In the genomic region with DNA sequence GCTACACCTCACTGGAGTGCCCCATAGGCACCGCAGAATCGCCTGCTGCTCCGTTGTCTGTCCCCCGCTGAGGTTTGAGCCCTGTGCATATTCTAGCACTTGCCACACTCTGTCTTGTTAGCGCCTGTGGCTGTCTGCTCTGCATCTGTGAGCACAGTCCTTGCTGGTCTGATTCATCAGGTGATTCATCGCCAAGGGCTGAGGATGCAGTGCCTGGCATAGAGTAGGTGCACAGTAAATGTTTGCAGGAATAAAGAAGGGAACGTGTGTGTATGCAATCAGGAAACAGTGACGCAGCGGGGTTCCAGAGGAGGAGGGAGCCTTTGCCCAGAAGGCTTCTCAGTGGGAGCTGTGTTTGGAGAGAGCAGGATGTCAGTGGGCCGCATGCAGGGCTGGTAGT, we compare ENCODE assay signal across 10 cellular contexts.
A peak's percentile ranks its signal among the peaks of the same experiment; 100 is the strongest.
DNase-seq lines count a peak whose midpoint lies in the region; ATAC-seq and TF ChIP-seq lines count a peak whose summit lies in the region.
"Had no signal": no experiment of that assay in that cellular context is flagged by ENCODE, and none has a peak within 500 bp of the region (broad histone marks: within the 10 kb centered on the region; RNA-seq: fewer than 3 reads in every experiment).

No MANE protein-coding gene starts in this region.

- H2AFZ ChIP-seq in mammary epithelial cell (ENCODE audit: low read depth, low read length), result peak overlapping the region; percentile 35

- no peaks in the 10 kb centered on the region for H3K36me3 ChIP-seq in mammary epithelial cell (ENCODE audit: insufficient read depth, low read length)
- H3K36me3 ChIP-seq: prostate gland had no signal

- H3K79me2 ChIP-seq in mammary epithelial cell (ENCODE audit: insufficient read depth, low read length), result no peaks in the 10 kb centered on the region

- ATAC-seq in HG03045 (IDR thresholded peaks at IDR 0.05; ENCODE audit: unreplicated experiment), result no peak

- WGBS in mammary epithelial cell (ENCODE audit: low coverage, missing lambda C conversion rate), result 10% methylated on average over 10 of the region's 10 CpGs

- DNase-seq in EH (ENCODE audit: low read depth), result peak; percentile 96
- DNase-seq in NCI-H1417 treated with DMSO at 0.1 percent for 48 hours (lab: John Stamatoyannopoulos, UW), result peak; percentile 86
- DNase-seq in mammary epithelial cell, result peak; percentile 97
- DNase-seq in middle frontal gyrus (ENCODE audit: extremely low spot score, low spot score), result peak; percentile 36
- DNase-seq in DMS53 (lab: John Stamatoyannopoulos, UW), result no peak
- no peak for DNase-seq in activated naive CD4-positive, alpha-beta T cell treated with anti-CD3 and anti-CD28 coated beads for 36 hours
- no peak for DNase-seq in NCI-H526 treated with DMSO at 0.1 percent for 48 hours (lab: John Stamatoyannopoulos, UW)
- DNase-seq: activated naive CD8-positive, alpha-beta T cell treated with anti-CD3 and anti-CD28 coated beads, Interleukin-2, amount 10 ng/mL, durations not matched to agents 7 days and 5 days had no signal

- CTCF ChIA-PET in mammary epithelial cell (lab: Charles Lee; ENCODE audit: low non-redundant PET), result no interaction called here
- CTCF ChIA-PET in activated naive CD4-positive, alpha-beta T cell treated with anti-CD3 and anti-CD28 coated beads for 36 hours (lab: Charles Lee), result interaction anchor here (1.5 kb wide), 1 partner anchor 9 kb away, joined by 4 read pairs; no protein-coding TSS in a partner anchor

- no peak overlapping the region for H3K27ac Mint-ChIP-seq in activated naive CD4-positive, alpha-beta T cell treated with anti-CD3 and anti-CD28 coated beads for 36 hours
- H3K27ac Mint-ChIP-seq: activated naive CD8-positive, alpha-beta T cell treated with anti-CD3 and anti-CD28 coated beads, Interleukin-2, amount 10 ng/mL, durations not matched to agents 7 days and 5 days had no signal

- H3K4me1 ChIP-seq in mammary epithelial cell (ENCODE audit: insufficient read depth, low read length), result peaks cover 20% of the 10 kb centered on the region
- H3K4me1 ChIP-seq: prostate gland had no signal

- dilution Hi-C loops in mammary epithelial cell (cut with HindIII; ENCODE audit: low sequenced_read_pairs), result no loop called here

- no peak overlapping the region for H3K9ac ChIP-seq in mammary epithelial cell (ENCODE audit: insufficient read depth, low read length)

- H3K4me2 ChIP-seq in mammary epithelial cell (ENCODE audit: insufficient read depth, low read depth, low read length), result peak overlapping the region; percentile 45

- no peak for TF ChIP-seq CTCF in mammary epithelial cell (conservative IDR thresholded peaks at IDR 0.05 in 1 of 2, IDR thresholded peaks at IDR 0.05 in 1 of 2; ENCODE audit: extremely low read depth in 1 of 2, insufficient read depth in 1 of 2, low read depth in 1 of 2, low read length in 2 of 2)

- H3K4me3 Mint-ChIP-seq in activated naive CD4-positive, alpha-beta T cell treated with anti-CD3 and anti-CD28 coated beads for 36 hours, result no peak overlapping the region
- H3K4me3 Mint-ChIP-seq: activated naive CD8-positive, alpha-beta T cell treated with anti-CD3 and anti-CD28 coated beads, Interleukin-2, amount 10 ng/mL, durations not matched to agents 7 days and 5 days had no signal

- no peak overlapping the region for H3K4me3 ChIP-seq in mammary epithelial cell (replicated peaks in 1 of 3; ENCODE audit: insufficient read depth in 1 of 3, low read depth in 2 of 3, low read length in 3 of 3)
- H3K4me3 ChIP-seq: prostate gland had no signal

- intact Hi-C loops in mammary epithelial cell (cut with micrococcal nuclease), result loop anchor here (1.0 to 5.0 kb wide), 4 partner anchors 52 to 598 kb away; no protein-coding TSS in a partner anchor
- intact Hi-C loops in activated naive CD4-positive, alpha-beta T cell treated with anti-CD3 and anti-CD28 coated beads for 36 hours (cut with micrococcal nuclease), result no loop called here

- H3K9me3 ChIP-seq in mammary epithelial cell (replicated peaks; ENCODE audit: insufficient read depth, low read length), result no peaks in the 10 kb centered on the region
- H3K9me3 ChIP-seq: prostate gland had no signal

- BruUV-seq in mammary epithelial cell (replicated peaks; lab: Mats Ljungman, UMichigan), result no TSS peak

- peaks cover 19% of the 10 kb centered on the region for H3K36me3 Mint-ChIP-seq in activated naive CD4-positive, alpha-beta T cell treated with anti-CD3 and anti-CD28 coated beads for 36 hours (ENCODE audit: low read depth)

- no peaks in the 10 kb centered on the region for H3K27me3 Mint-ChIP-seq in activated naive CD4-positive, alpha-beta T cell treated with anti-CD3 and anti-CD28 coated beads for 36 hours (ENCODE audit: low read depth)
- H3K27me3 Mint-ChIP-seq: activated naive CD8-positive, alpha-beta T cell treated with anti-CD3 and anti-CD28 coated beads, Interleukin-2, amount 10 ng/mL, durations not matched to agents 7 days and 5 days had no signal

- H3K27me3 ChIP-seq in mammary epithelial cell (ENCODE audit: insufficient read depth, low read length), result no peaks in the 10 kb centered on the region

- no peaks in the 10 kb centered on the region for H3K9me3 Mint-ChIP-seq in activated naive CD4-positive, alpha-beta T cell treated with anti-CD3 and anti-CD28 coated beads for 36 hours
- H3K9me3 Mint-ChIP-seq: activated naive CD8-positive, alpha-beta T cell treated with anti-CD3 and anti-CD28 coated beads, Interleukin-2, amount 10 ng/mL, durations not matched to agents 7 days and 5 days had no signal

- in situ Hi-C loops in mammary epithelial cell (cut with MboI; ENCODE audit: low sequenced_read_pairs in 2 of 2), result no loop called here

- H3K4me1 Mint-ChIP-seq in activated naive CD4-positive, alpha-beta T cell treated with anti-CD3 and anti-CD28 coated beads for 36 hours (ENCODE audit: low read depth), result no peaks in the 10 kb centered on the region
- H3K4me1 Mint-ChIP-seq: activated naive CD8-positive, alpha-beta T cell treated with anti-CD3 and anti-CD28 coated beads, Interleukin-2, amount 10 ng/mL, durations not matched to agents 7 days and 5 days had no signal

- peak overlapping the region; percentile 36 for H3K27ac ChIP-seq in mammary epithelial cell (ENCODE audit: insufficient read depth, low read depth, low read length)
- H3K27ac ChIP-seq: prostate gland had no signal

- H4K20me1 ChIP-seq in mammary epithelial cell (ENCODE audit: insufficient read depth, low read length), result no peaks in the 10 kb centered on the region

Comparison
In these comparisons a context has a peak if more than half of its experiments do, and no peak if none do; other contexts are left out.
1. DNase-seq: peak in EH (single experiment), NCI-H1417 treated with DMSO at 0.1 percent for 48 hours (single experiment), mammary epithelial cell (single experiment) and middle frontal gyrus (single experiment); none in DMS53 (single experiment), activated naive CD4-positive, alpha-beta T cell treated with anti-CD3 and anti-CD28 coated beads for 36 hours (single experiment) and NCI-H526 treated with DMSO at 0.1 percent for 48 hours (single experiment).